ENCODE assay signal across 1 cellular context in genomic region chr11:76119779-76120178, GRCh38.
TF ChIP-seq lines count a peak whose summit lies in the region.

No MANE protein-coding gene starts in this region.

TF ChIP-seq in GM23338, 12 proteins besides CTCF, POLR2A, EP300 and RAD21 (continued from another document):
- TF ChIP-seq ZNF462 (CRISPR knock-in tag; IDR thresholded peaks at IDR 0.05) (no peak), NANOG (IDR thresholded peaks at IDR 0.05; ENCODE audit: borderline replicate concordance) (no peak), ZNF331 (CRISPR knock-in tag; IDR thresholded peaks at IDR 0.05; ENCODE audit: low read depth) (no peak), EZH2 (IDR thresholded peaks at IDR 0.05; ENCODE audit: low read depth, unreplicated experiment) (no peak), EZH2phosphoT487 (IDR thresholded peaks at IDR 0.05; ENCODE audit: unreplicated experiment) (no peak), REST (IDR thresholded peaks at IDR 0.05; ENCODE audit: unreplicated experiment) (no peak), STAT1 (IDR thresholded peaks at IDR 0.05; ENCODE audit: unreplicated experiment) (no peak)
